ENCODE assay signal across 8 cellular contexts in the genomic region with DNA sequence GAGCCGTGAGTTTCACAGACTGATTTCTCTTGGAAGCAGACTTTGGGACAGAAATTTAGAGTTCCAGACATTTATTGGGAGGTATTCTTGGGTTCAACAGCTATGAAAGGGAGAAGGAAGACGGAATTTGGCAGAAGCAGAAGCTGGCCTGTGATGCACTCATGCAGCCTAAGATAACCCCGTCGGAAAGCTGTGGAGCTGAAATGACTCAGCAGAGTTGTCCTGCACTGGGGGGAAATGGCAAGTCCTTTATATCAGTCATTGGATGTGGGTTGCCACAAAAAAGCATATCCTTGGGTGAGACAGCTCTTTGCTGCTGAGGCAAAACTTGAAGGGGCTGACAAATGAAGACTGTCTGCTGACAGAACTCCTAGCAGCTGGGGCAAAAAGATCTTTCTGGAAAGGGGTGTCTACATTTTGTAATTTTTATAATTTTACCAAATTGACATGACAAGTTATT. TPM values are rescaled to one million over a fixed set of nuclear protein-coding genes. Genes with fewer than 3 reads are reported as not detected.
DNase-seq lines count a peak whose midpoint lies in the region; ATAC-seq lines count a peak whose summit lies in the region.

No MANE protein-coding gene starts in this region.

- peak; percentile 43 for ATAC-seq in HG02798 (IDR thresholded peaks at IDR 0.05; ENCODE audit: poor library complexity, unreplicated experiment)

- DNase-seq in Daoy (ENCODE audit: low read depth) (peak; percentile 61), inferior parietal cortex (ENCODE audit: extremely low spot score) (peak; percentile 58), ureter (ENCODE audit: low spot score) (no peak), posterior vena cava (ENCODE audit: low spot score) (no peak), NCI-H2107 treated with DMSO at 0.1 percent for 48 hours (lab: John Stamatoyannopoulos, UW; ENCODE audit: unreplicated experiment) (no peak)
- DNase-seq in activated CD4-positive, alpha-beta T cell treated with anti-CD3 and anti-CD28 coated beads, Interleukin-2, amount 50 U/mL, for 48 hours: peak; percentile 34 to 49
- DNase-seq in effector CD8-positive, alpha-beta T cell (lab: John Stamatoyannopoulos, UW): no peak

- intact Hi-C loops in posterior vena cava (cut with DNase I): loop anchor here in 1 of 2 donors (5.0 kb wide), 1 partner anchor 1640 kb away; no protein-coding TSS in a partner anchor

RNA-seq across cellular contexts. Expression of a gene that starts 11.5 kb away (rescaled TPM):
- total RNA-seq in Daoy (2014; rRNA removed; shearing (Covaris generic)): 25.7 and 26.7 TPM in 2 replicates
- total RNA-seq in ureter (48.2 TPM), posterior vena cava (10 to 100 TPM; 57.6 to 58.9 TPM)

RNA-seq across cellular contexts. Expression of a gene that starts 54.5 kb away (rescaled TPM):
- total RNA-seq in Daoy (2014; rRNA removed; shearing (Covaris generic)): 23.5 and 42.7 TPM in 2 replicates
- total RNA-seq in ureter: 40.1 TPM
- total RNA-seq in posterior vena cava: 10 to 100 TPM; 23.7 to 24.0 TPM

Comparison
In these comparisons a context has a peak if more than half of its experiments do, and no peak if none do; other contexts are left out.
1. DNase-seq: peak in Daoy (single experiment), activated CD4-positive, alpha-beta T cell treated with anti-CD3 and anti-CD28 coated beads, Interleukin-2, amount 50 U/mL, for 48 hours (2 of 2) and inferior parietal cortex (single experiment); none in effector CD8-positive, alpha-beta T cell (single experiment), ureter (single experiment), posterior vena cava (single experiment) and NCI-H2107 treated with DMSO at 0.1 percent for 48 hours (single experiment).